Comparison of ENCODE assay signal across 26 cellular contexts in genomic region chr19:28495046-28495445, GRCh38.
"Had no signal": no experiment of that assay in that cellular context is flagged by ENCODE, and none has a peak within 500 bp of the region (broad histone marks: within the 10 kb centered on the region; RNA-seq: fewer than 3 reads in every experiment).

No MANE protein-coding gene starts in this region.

- H3K27ac ChIP-seq: coronary artery, esophagus muscularis mucosa, gastroesophageal sphincter, heart left ventricle, hepatocyte, left lung, psoas muscle, sigmoid colon, stomach, thyroid gland had no signal

- H3K9me3 Mint-ChIP-seq: mesothelial cell of epicardium; naive B cell; natural killer cell treated with Interleukin-12 subunit alpha and Interleukin-12 subunit beta and Interleukin-15 and Interleukin-18, amount 100 ng/mL, for 72 hours; neural crest cell had no signal

- H3K27ac Mint-ChIP-seq: mesothelial cell of epicardium; naive B cell; natural killer cell treated with Interleukin-12 subunit alpha and Interleukin-12 subunit beta and Interleukin-15 and Interleukin-18, amount 100 ng/mL, for 72 hours; stimulated activated effector memory CD8-positive, alpha-beta T cell treated with anti-CD3 and anti-CD28 coated beads, Interleukin-12 subunit alpha, Interleukin-12 subunit beta, amount 100 ng/mL, for 72 hours had no signal

- H3K27me3 ChIP-seq: heart left ventricle, hepatocyte, sigmoid colon, stomach, thyroid gland had no signal

- H3K4me1 ChIP-seq: esophagus muscularis mucosa, gastroesophageal sphincter, psoas muscle, thyroid gland had no signal

- H3K36me3 Mint-ChIP-seq: mesothelial cell of epicardium; naive B cell; natural killer cell treated with Interleukin-12 subunit alpha and Interleukin-12 subunit beta and Interleukin-15 and Interleukin-18, amount 100 ng/mL, for 72 hours; stimulated activated effector memory CD8-positive, alpha-beta T cell treated with anti-CD3 and anti-CD28 coated beads, Interleukin-12 subunit alpha, Interleukin-12 subunit beta, amount 100 ng/mL, for 72 hours had no signal

- H3K4me1 Mint-ChIP-seq: mesothelial cell of epicardium; naive B cell; stimulated activated effector memory CD8-positive, alpha-beta T cell treated with anti-CD3 and anti-CD28 coated beads, Interleukin-12 subunit alpha, Interleukin-12 subunit beta, amount 100 ng/mL, for 72 hours had no signal

- ATAC-seq: gastroesophageal sphincter; heart left ventricle; left cardiac atrium; left lung; mucosa of descending colon; natural killer cell treated with Interleukin-12 subunit alpha and Interleukin-12 subunit beta and Interleukin-15 and Interleukin-18, amount 100 ng/mL, for 72 hours; psoas muscle; right cardiac atrium; stimulated activated effector memory CD8-positive, alpha-beta T cell treated with anti-CD3 and anti-CD28 coated beads, Interleukin-12 subunit alpha, Interleukin-12 subunit beta, amount 100 ng/mL, for 72 hours had no signal

- H3K36me3 ChIP-seq: esophagus muscularis mucosa, gastroesophageal sphincter, heart left ventricle, left lung, sigmoid colon, stomach, thyroid gland had no signal

- H3K9me3 ChIP-seq: esophagus muscularis mucosa, gastroesophageal sphincter, heart left ventricle, left lung, mucosa of descending colon, psoas muscle, sigmoid colon, stomach, thyroid gland had no signal

- H3K27me3 Mint-ChIP-seq: naive B cell; natural killer cell treated with Interleukin-12 subunit alpha and Interleukin-12 subunit beta and Interleukin-15 and Interleukin-18, amount 100 ng/mL, for 72 hours had no signal

- DNase-seq: dermis blood vessel endothelial cell; effector memory CD4-positive, alpha-beta T cell; heart left ventricle; left cardiac atrium; left lung; mesenchymal stem cell; mucosa of descending colon; naive B cell; nucleus accumbens; psoas muscle; right cardiac atrium; stimulated activated CD4-positive, alpha-beta T cell treated with anti-CD3 and anti-CD28 coated beads, Interleukin-2, amount 100 ng/mL, for 24 hours; stimulated activated CD4-positive, alpha-beta T cell treated with anti-CD3 and anti-CD28 coated beads, Interleukin-4, amount 100 ng/mL, for 24 hours; stimulated activated naive CD4-positive, alpha-beta T cell treated with Interleukin-2 at 50 U/mL for 16 hours; stomach; thyroid gland; trophoblast cell had no signal

- H3K4me3 Mint-ChIP-seq: mesothelial cell of epicardium; naive B cell; natural killer cell treated with Interleukin-12 subunit alpha and Interleukin-12 subunit beta and Interleukin-15 and Interleukin-18, amount 100 ng/mL, for 72 hours; stimulated activated effector memory CD8-positive, alpha-beta T cell treated with anti-CD3 and anti-CD28 coated beads, Interleukin-12 subunit alpha, Interleukin-12 subunit beta, amount 100 ng/mL, for 72 hours had no signal

- H3K4me3 ChIP-seq: coronary artery, esophagus muscularis mucosa, gastroesophageal sphincter, heart left ventricle, hepatocyte, left lung, mucosa of descending colon, psoas muscle, sigmoid colon, stomach, thyroid gland had no signal
